In the genomic region with DNA sequence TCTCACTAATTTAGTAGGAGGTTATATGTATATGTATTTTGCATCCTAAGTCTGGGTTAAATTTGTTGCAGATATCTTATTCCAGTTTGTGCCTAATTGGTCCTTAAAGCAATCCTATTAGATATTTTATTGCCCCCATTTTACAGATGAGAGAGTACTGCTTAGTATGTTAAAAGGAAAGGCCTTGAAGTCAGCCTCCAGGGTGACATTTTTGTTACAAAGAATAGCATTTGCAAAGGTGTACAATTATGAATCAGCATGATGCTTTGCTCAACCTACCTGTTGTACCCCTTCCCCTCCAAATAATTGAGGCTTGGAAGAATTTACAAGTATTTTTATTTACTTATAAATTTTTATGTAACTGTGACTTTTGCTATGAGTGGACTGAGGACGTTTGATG, we compare ENCODE assay signal across 28 cellular contexts. TPM values are rescaled to one million over a fixed set of nuclear protein-coding genes. Genes with fewer than 3 reads are reported as not detected.
DNase-seq lines count a peak whose midpoint lies in the region; ATAC-seq and TF ChIP-seq lines count a peak whose summit lies in the region.
"Had no signal": no experiment of that assay in that cellular context is flagged by ENCODE, and none has a peak within 500 bp of the region (broad histone marks: within the 10 kb centered on the region; RNA-seq: fewer than 3 reads in every experiment).

No MANE protein-coding gene starts in this region.

- intact Hi-C loops in HCT116 (cut with micrococcal nuclease): no loop called here

- H3K9ac ChIP-seq in HCT116 (ENCODE audit: low read length) (0 out of 2 replicates have a peak overlapping the region, but pooled peaks have one; percentile 1), smooth muscle cell (ENCODE audit: low read depth) (no peak overlapping the region)
- H3K9ac ChIP-seq: parathyroid adenoma had no signal

- H3K4me3 Mint-ChIP-seq in activated CD4-positive, alpha-beta T cell treated with anti-CD3 and anti-CD28 coated beads, Interleukin-2, amount 10 ng/mL, durations not matched to agents 7 days and 5 days: no peak overlapping the region
- H3K4me3 Mint-ChIP-seq in chondrocyte (ENCODE audit: unreplicated experiment): no peak overlapping the region
- H3K4me3 Mint-ChIP-seq: brain, neural crest cell had no signal

- H3K9me2 ChIP-seq in HCT116 (ENCODE audit: insufficient read depth) (no peaks in the 10 kb centered on the region), hepatocyte (replicated peaks; ENCODE audit: insufficient read depth) (no peaks in the 10 kb centered on the region)

- H3K27ac Mint-ChIP-seq in activated CD4-positive, alpha-beta T cell treated with anti-CD3 and anti-CD28 coated beads, Interleukin-2, amount 10 ng/mL, durations not matched to agents 7 days and 5 days: peak overlapping the region; percentile 9
- peak overlapping the region; percentile 74 for H3K27ac Mint-ChIP-seq in chondrocyte (ENCODE audit: unreplicated experiment)

- H3K4me1 ChIP-seq in HCT116 (ENCODE audit: control insufficient read depth in 1 of 2, insufficient read depth in 2 of 2, low read length in 2 of 2) (peaks cover 10 to 35% of the 10 kb centered on the region in 2 experiments; a peak in 3 of 4 replicates), smooth muscle cell (ENCODE audit: low read depth) (peaks cover 9% of the 10 kb centered on the region), hepatocyte (ENCODE audit: insufficient read depth) (peaks cover 5% of the 10 kb centered on the region)
- H3K4me1 ChIP-seq: SJSA1 had no signal

- TF ChIP-seq POLR2A in HCT116 (IDR thresholded peaks at IDR 0.05; ENCODE audit: borderline replicate concordance, extremely low read depth, insufficient read depth, insufficient read length): no peak

- WGBS in smooth muscle cell (ENCODE audit: low lambda C conversion rate): 94% methylated on average over 1 of the region's 1 CpG
- WGBS in hepatocyte (ENCODE audit: low lambda C conversion rate, missing lambda C conversion rate): 68% methylated on average over 1 of the region's 1 CpG

- RAD21 ChIA-PET in HCT116 (lab: Charles Lee; ENCODE audit: low non-redundant PET in 1 of 2, low total read pairs in 2 of 2, uncharacterized antibody in 2 of 2, unreplicated experiment in 2 of 2): no interaction called here

- H3K4me3 ChIP-seq in HCT116 (replicated peaks in 1 of 2; ENCODE audit: low read depth in 1 of 2, low read length in 2 of 2): no peak overlapping the region
- H3K4me3 ChIP-seq in smooth muscle cell: no peak overlapping the region
- no peak overlapping the region for H3K4me3 ChIP-seq in hepatocyte
- H3K4me3 ChIP-seq: lower lobe of right lung, mucosa of descending colon, SJSA1 had no signal

- no peaks in the 10 kb centered on the region for H3K27me3 ChIP-seq in HCT116 (ENCODE audit: insufficient read depth, low read length)
- no peaks in the 10 kb centered on the region for H3K27me3 ChIP-seq in smooth muscle cell (ENCODE audit: low read depth)
- no peaks in the 10 kb centered on the region for H3K27me3 ChIP-seq in hepatocyte
- H3K27me3 ChIP-seq: SJSA1 had no signal

- POLR2A ChIA-PET in activated CD4-positive, alpha-beta T cell treated with anti-CD3 and anti-CD28 coated beads, Interleukin-2, amount 10 ng/mL, durations not matched to agents 7 days and 5 days (lab: Charles Lee): no interaction called here
- POLR2A ChIA-PET in HCT116 (lab: Charles Lee): interaction anchor here (0.9 to 1.2 kb wide), 2 partner anchors 10 to 14 kb away, joined by 3 to 5 read pairs; a partner anchor contains a TSS

- peaks cover 50% of the 10 kb centered on the region; the same call in 1 of the 2 replicates for H4K20me1 ChIP-seq in HCT116 (ENCODE audit: insufficient read depth)
- H4K20me1 ChIP-seq in smooth muscle cell (ENCODE audit: low read depth): peaks cover 100% of the 10 kb centered on the region
- peaks cover 83% of the 10 kb centered on the region for H4K20me1 ChIP-seq in hepatocyte (ENCODE audit: insufficient read depth, poor library complexity, severe bottlenecking)

- H3K9me3 ChIP-seq in HCT116 (ENCODE audit: control insufficient read depth in 1 of 2, insufficient read depth in 1 of 2, low read depth in 1 of 2, low read length in 2 of 2) (no peaks in the 10 kb centered on the region), smooth muscle cell (replicated peaks; ENCODE audit: low read depth) (no peaks in the 10 kb centered on the region), hepatocyte (ENCODE audit: low read depth) (no peaks in the 10 kb centered on the region)
- H3K9me3 ChIP-seq: lower lobe of right lung, mucosa of descending colon, SJSA1 had no signal

- no peak for ATAC-seq in HCT116
- ATAC-seq: mucosa of descending colon had no signal

- peak overlapping the region; percentile 47 for H3K4me2 ChIP-seq in HCT116 (ENCODE audit: low read length)
- no peak overlapping the region for H3K4me2 ChIP-seq in smooth muscle cell
- no peak overlapping the region for H3K4me2 ChIP-seq in hepatocyte

- no peaks in the 10 kb centered on the region for H3K9me3 Mint-ChIP-seq in activated CD4-positive, alpha-beta T cell treated with anti-CD3 and anti-CD28 coated beads, Interleukin-2, amount 10 ng/mL, durations not matched to agents 7 days and 5 days
- H3K9me3 Mint-ChIP-seq in chondrocyte (ENCODE audit: low read depth): no peaks in the 10 kb centered on the region
- H3K9me3 Mint-ChIP-seq: neural crest cell had no signal

- H2AFZ ChIP-seq in HCT116 (ENCODE audit: low read depth, low read length, poor library complexity, severe bottlenecking): no peak overlapping the region
- H2AFZ ChIP-seq in smooth muscle cell (ENCODE audit: low read depth): no peak overlapping the region
- H2AFZ ChIP-seq in hepatocyte: no peak overlapping the region
- H2AFZ ChIP-seq: parathyroid adenoma had no signal

- TF ChIP-seq RAD21 in HCT116 (IDR thresholded peaks at IDR 0.05; ENCODE audit: low read depth): no peak

- peaks cover 27% of the 10 kb centered on the region for H3K36me3 Mint-ChIP-seq in activated CD4-positive, alpha-beta T cell treated with anti-CD3 and anti-CD28 coated beads, Interleukin-2, amount 10 ng/mL, durations not matched to agents 7 days and 5 days (ENCODE audit: low read depth)
- no peaks in the 10 kb centered on the region for H3K36me3 Mint-ChIP-seq in chondrocyte (ENCODE audit: low read depth)

- H3K79me2 ChIP-seq in HCT116 (ENCODE audit: insufficient read depth, low read length) (peaks cover 100% of the 10 kb centered on the region), smooth muscle cell (ENCODE audit: low read depth) (peaks cover 98% of the 10 kb centered on the region), hepatocyte (peaks cover 100% of the 10 kb centered on the region)

- CTCF ChIA-PET in activated CD4-positive, alpha-beta T cell treated with anti-CD3 and anti-CD28 coated beads, Interleukin-2, amount 10 ng/mL, durations not matched to agents 7 days and 5 days (lab: Charles Lee): interaction anchor here (0.8 to 1.2 kb wide), 3 partner anchors 10 to 16 kb away, joined by 3 read pairs; a partner anchor contains a TSS
- CTCF ChIA-PET in HCT116 (lab: Charles Lee): interaction anchor here (1.1 kb wide), 1 partner anchor 15 kb away, joined by 3 read pairs; a partner anchor contains a TSS

- BruUV-seq in HCT116 (replicated peaks; lab: Mats Ljungman, UMichigan): no TSS peak

- H3K27me3 Mint-ChIP-seq in activated CD4-positive, alpha-beta T cell treated with anti-CD3 and anti-CD28 coated beads, Interleukin-2, amount 10 ng/mL, durations not matched to agents 7 days and 5 days: no peaks in the 10 kb centered on the region
- H3K27me3 Mint-ChIP-seq in chondrocyte (ENCODE audit: low read depth): no peaks in the 10 kb centered on the region
- H3K27me3 Mint-ChIP-seq: brain had no signal

- DNase-seq in activated CD4-positive, alpha-beta T cell treated with anti-CD3 and anti-CD28 coated beads, Interleukin-2, amount 10 ng/mL, durations not matched to agents 7 days and 5 days: no peak
- no peak for DNase-seq in activated CD4-positive, alpha-beta T cell treated with anti-CD3 and anti-CD28 coated beads, Interleukin-2, amount 50 U/mL, for 1 hour
- DNase-seq in HCT116 (ENCODE audit: low read depth, low spot score) (no peak), chondrocyte (ENCODE audit: low spot score) (no peak), smooth muscle cell (lab: John Stamatoyannopoulos, UW; ENCODE audit: unreplicated experiment) (no peak), hepatocyte (ENCODE audit: low spot score) (no peak), HuH-7 (ENCODE audit: low spot score) (no peak), NOMO-1 (lab: John Stamatoyannopoulos, UW; ENCODE audit: unreplicated experiment in 2 of 2) (no peak)
- DNase-seq: activated CD4-positive, CD25-positive, alpha-beta regulatory T cell treated with anti-CD3 and anti-CD28 coated beads, Interleukin-2, amount 50 U/mL, for 72 hours; activated naive CD4-positive, alpha-beta T cell; activated T-cell treated with anti-CD3 and anti-CD28 coated beads, Interleukin-2, amount 50 U/mL, for 48 hours; COR-L47; DMS79; effector CD4-positive, alpha-beta T cell; erythroblast; GDM1; KBM-7; MM.1S; NCI-H2029 treated with DMSO at 0.1 percent for 48 hours; NCI-H226; stimulated activated CD4-positive, alpha-beta T cell treated with anti-CD3 and anti-CD28 coated beads, Interleukin-2, amount 100 ng/mL, for 48 hours; T-helper 2 cell had no signal

- H3K27ac ChIP-seq in HCT116 (ENCODE audit: low read depth, low read length) (no peak overlapping the region), smooth muscle cell (ENCODE audit: low read depth) (peak overlapping the region; percentile 35), hepatocyte (no peak overlapping the region)
- H3K27ac ChIP-seq: lower lobe of right lung, parathyroid adenoma, SJSA1 had no signal

- TF ChIP-seq CTCF in HCT116 (IDR thresholded peaks at IDR 0.05 in 2 of 3, conservative IDR thresholded peaks at IDR 0.05 in 1 of 3; ENCODE audit: borderline replicate concordance in 1 of 3, insufficient read depth in 1 of 3, low read depth in 2 of 3, low read length in 2 of 3) (no peak), chondrocyte (IDR thresholded peaks at IDR 0.05) (no peak), smooth muscle cell (IDR thresholded peaks at IDR 0.05; ENCODE audit: borderline replicate concordance, insufficient read depth, poor library complexity, severe bottlenecking) (no peak), hepatocyte (IDR thresholded peaks at IDR 0.05; ENCODE audit: poor library complexity) (no peak)

- peaks cover 78% of the 10 kb centered on the region for H3K4me1 Mint-ChIP-seq in activated CD4-positive, alpha-beta T cell treated with anti-CD3 and anti-CD28 coated beads, Interleukin-2, amount 10 ng/mL, durations not matched to agents 7 days and 5 days
- H3K4me1 Mint-ChIP-seq in chondrocyte (ENCODE audit: low read depth): peaks cover 52% of the 10 kb centered on the region

- peaks cover 7% of the 10 kb centered on the region for H3F3A ChIP-seq in smooth muscle cell (ENCODE audit: low read depth)

- H3K36me3 ChIP-seq in HCT116 (ENCODE audit: control insufficient read depth in 1 of 2, insufficient read depth in 2 of 2, low read length in 2 of 2): no peaks in the 10 kb centered on the region
- H3K36me3 ChIP-seq in smooth muscle cell (ENCODE audit: low read depth): no peaks in the 10 kb centered on the region
- no peaks in the 10 kb centered on the region for H3K36me3 ChIP-seq in hepatocyte (replicated peaks; ENCODE audit: insufficient read depth, low read depth)
- H3K36me3 ChIP-seq: lower lobe of right lung, SJSA1 had no signal

RNA-seq across cellular contexts. Expression of a gene that starts 14.0 kb away (rescaled TPM):
- 100 to 1,000 TPM; 143 to 178 TPM for total RNA-seq in activated CD4-positive, alpha-beta T cell treated with anti-CD3 and anti-CD28 coated beads, Interleukin-2, amount 10 ng/mL, durations not matched to agents 7 days and 5 days
- total RNA-seq in HCT116 (2021; ENCODE audit: unreplicated experiment): 131 TPM
- polyA plus RNA-seq in HCT116 (2012): 42.6 and 54.3 TPM in 2 replicates
- total RNA-seq in chondrocyte: 113 to 119 TPM (median 118 TPM) in 3 replicates
- 191 and 214 TPM in 2 replicates for total RNA-seq in smooth muscle cell
- 79.1 and 82.0 TPM in 2 replicates for polyA plus RNA-seq in smooth muscle cell
- 213 and 253 TPM in 2 replicates for total RNA-seq in hepatocyte
- 97.1 and 101 TPM in 2 replicates for polyA plus RNA-seq in hepatocyte
